In the genomic region with DNA sequence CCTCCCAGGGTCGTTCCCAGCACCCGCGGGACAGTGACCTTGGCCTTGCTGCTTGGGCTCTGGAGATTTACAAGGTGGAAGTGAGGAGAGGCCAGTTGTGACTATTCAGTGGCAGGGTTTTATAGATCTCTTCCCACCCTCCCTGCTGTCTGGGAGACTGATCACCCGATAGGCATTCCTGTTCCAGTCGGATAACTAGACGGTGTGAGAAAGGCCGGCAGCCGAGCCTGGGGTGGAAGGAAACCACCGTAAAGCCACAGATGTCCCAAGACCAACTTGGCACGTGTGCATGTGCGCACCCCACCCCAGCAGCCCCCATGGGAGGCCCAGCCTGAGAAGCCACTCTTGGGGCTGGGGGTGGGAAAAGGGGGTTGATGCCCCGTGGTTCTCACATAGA, we compare ENCODE assay signal across 9 cellular contexts.
DNase-seq lines count a peak whose midpoint lies in the region; ATAC-seq and TF ChIP-seq lines count a peak whose summit lies in the region.
"Had no signal": no experiment of that assay in that cellular context is flagged by ENCODE, and none has a peak within 500 bp of the region (broad histone marks: within the 10 kb centered on the region; RNA-seq: fewer than 3 reads in every experiment).

No MANE protein-coding gene starts in this region.

- H3K9me3 Mint-ChIP-seq in neural progenitor cell, result no peaks in the 10 kb centered on the region
- H3K9me3 Mint-ChIP-seq: CD4-positive, CD25-positive, alpha-beta regulatory T cell had no signal

- H2AFZ ChIP-seq in neural progenitor cell (replicated peaks), result no peak overlapping the region

- no peaks in the 10 kb centered on the region for H3K79me2 ChIP-seq in neural progenitor cell (ENCODE audit: low read depth)

- no peak overlapping the region for H3K27ac ChIP-seq in neural progenitor cell

- peaks cover 22% of the 10 kb centered on the region for H3K4me1 ChIP-seq in neural progenitor cell

- peak overlapping the region; percentile 26 for H3K4me2 ChIP-seq in neural progenitor cell

- no peak overlapping the region for H3K4me3 ChIP-seq in epithelial cell of proximal tubule (ENCODE audit: low read depth, low read length)
- no peak overlapping the region for H3K4me3 ChIP-seq in neural progenitor cell

- peaks cover 55% of the 10 kb centered on the region for H4K20me1 ChIP-seq in neural progenitor cell (ENCODE audit: low read depth)

- peak; percentile 89 for DNase-seq in A172 (ENCODE audit: low spot score)
- peak; percentile 93 for DNase-seq in M059J (ENCODE audit: low read depth)
- peak; percentile 74 for DNase-seq in epithelial cell of proximal tubule (ENCODE audit: low read depth)
- DNase-seq in neural progenitor cell (ENCODE audit: low spot score), result no peak
- no peak for DNase-seq in amygdala (lab: John Stamatoyannopoulos, UW)
- DNase-seq: CD4-positive, CD25-positive, alpha-beta regulatory T cell had no signal

- H3K9ac ChIP-seq in neural progenitor cell, result no peak overlapping the region

- H3K4me3 Mint-ChIP-seq in neural progenitor cell, result peak overlapping the region; percentile 41
- H3K4me3 Mint-ChIP-seq: CD4-positive, CD25-positive, alpha-beta regulatory T cell had no signal

- peaks cover 24% of the 10 kb centered on the region for H3F3A ChIP-seq in neural progenitor cell (ENCODE audit: low read depth)

- peaks cover 28% of the 10 kb centered on the region for H3K36me3 Mint-ChIP-seq in neural progenitor cell

- H3K4me1 Mint-ChIP-seq in neural progenitor cell, result peaks cover 80% of the 10 kb centered on the region

- TF ChIP-seq CTCF in epithelial cell of proximal tubule (conservative IDR thresholded peaks at IDR 0.05; ENCODE audit: low read depth, low read length) (no peak), neural progenitor cell (IDR thresholded peaks at IDR 0.05) (no peak)

- no peaks in the 10 kb centered on the region for H3K9me3 ChIP-seq in neural progenitor cell (ENCODE audit: low read depth)

- no peak for ATAC-seq in HG02623 (IDR thresholded peaks at IDR 0.05; ENCODE audit: unreplicated experiment)
- ATAC-seq in GM19351 (IDR thresholded peaks at IDR 0.05; ENCODE audit: unreplicated experiment), result no peak
- no peak for ATAC-seq in HG02938 (IDR thresholded peaks at IDR 0.05; ENCODE audit: unreplicated experiment)

- peaks cover 22% of the 10 kb centered on the region for H3K27me3 Mint-ChIP-seq in neural progenitor cell (ENCODE audit: insufficient read depth, low read depth)
- H3K27me3 Mint-ChIP-seq: CD4-positive, CD25-positive, alpha-beta regulatory T cell had no signal

- H3K27me3 ChIP-seq in neural progenitor cell, result no peaks in the 10 kb centered on the region

- H3K27ac Mint-ChIP-seq in neural progenitor cell, result peak overlapping the region; percentile 95

- no peaks in the 10 kb centered on the region for H3K36me3 ChIP-seq in neural progenitor cell

Comparison
In these comparisons a context has a peak if more than half of its experiments do, and no peak if none do; other contexts are left out.
1. DNase-seq: peak in A172 (single experiment), M059J (single experiment) and epithelial cell of proximal tubule (single experiment); none in neural progenitor cell (single experiment) and amygdala (0 of 56).